Comparison of ENCODE assay signal across 8 cellular contexts in the genomic region with DNA sequence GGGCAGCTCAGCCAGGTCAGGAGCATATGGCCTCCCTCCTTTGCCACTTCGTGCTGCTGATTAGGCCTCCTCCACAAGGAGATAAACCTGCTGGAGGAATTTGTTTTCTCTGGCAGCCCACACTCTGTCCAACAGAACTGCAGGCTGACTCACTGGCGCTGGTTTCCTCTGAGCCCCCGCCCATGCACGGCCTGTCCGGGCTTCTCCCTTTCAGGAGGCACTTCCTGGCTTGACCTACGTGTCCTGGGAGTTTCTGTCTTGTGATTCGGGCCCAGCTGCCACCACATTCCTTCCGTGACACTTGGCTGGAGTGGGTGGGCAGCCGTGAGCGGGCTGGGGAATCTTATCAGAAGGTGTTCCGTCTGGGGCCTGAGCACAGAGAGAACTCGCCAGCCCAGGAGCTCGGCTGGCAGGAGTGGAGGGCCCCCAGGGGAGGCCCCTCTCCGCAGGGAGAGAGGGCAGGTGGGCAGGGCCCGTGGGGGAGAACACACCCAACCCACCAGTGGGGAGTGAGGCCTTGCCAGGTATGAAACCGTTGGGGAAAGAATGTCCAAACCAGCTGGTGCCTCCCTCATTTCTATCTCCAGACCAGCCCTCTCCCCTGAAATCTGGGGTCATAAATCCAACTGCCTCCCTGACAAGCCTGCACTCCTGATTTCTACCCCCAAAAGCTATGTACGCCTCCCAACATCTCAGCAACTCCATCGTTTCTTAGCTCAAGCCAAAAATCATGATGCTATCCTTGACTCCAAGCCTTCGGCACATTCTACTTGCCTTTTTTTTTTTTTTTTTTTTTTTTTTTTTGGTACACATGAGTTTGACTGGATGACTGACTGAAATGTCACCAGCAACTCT.
A peak's percentile ranks its signal among the peaks of the same experiment; 100 is the strongest.
DNase-seq lines count a peak whose midpoint lies in the region; ATAC-seq lines count a peak whose summit lies in the region.

No MANE protein-coding gene starts in this region.

- H2BK5ac ChIP-seq in trophoblast cell (ENCODE audit: low read depth, low read length, poor library complexity) = peak overlapping the region; percentile 45

- H4K8ac ChIP-seq in trophoblast cell (ENCODE audit: low read depth, low read length) = peak overlapping the region; percentile 38

- peaks cover 12% of the 10 kb centered on the region for H3K79me1 ChIP-seq in trophoblast cell (ENCODE audit: low read length)

- peak overlapping the region; percentile 74 for H2BK12ac ChIP-seq in trophoblast cell (ENCODE audit: low read length)

- peaks cover 2% of the 10 kb centered on the region for H3K9me3 ChIP-seq in trophoblast cell (ENCODE audit: insufficient read depth, low read depth, low read length)

- no peak overlapping the region for H3K18ac ChIP-seq in trophoblast cell (ENCODE audit: low read length)

- peak overlapping the region; percentile 25 for H3K4me2 ChIP-seq in trophoblast cell (ENCODE audit: low read length)

- no peak for ATAC-seq in GM18861 (IDR thresholded peaks at IDR 0.05; ENCODE audit: unreplicated experiment)

- H2AK5ac ChIP-seq in trophoblast cell (ENCODE audit: low read length) = no peak overlapping the region

- no peaks in the 10 kb centered on the region for H3K36me3 ChIP-seq in trophoblast cell (ENCODE audit: control insufficient read depth in 1 of 2, insufficient read depth in 2 of 2, low read length in 2 of 2)

- H3K23ac ChIP-seq in trophoblast cell (ENCODE audit: low read length) = no peak overlapping the region

- H3K9ac ChIP-seq in trophoblast cell (ENCODE audit: low read length) = no peak overlapping the region

- H3K27ac ChIP-seq in trophoblast cell (ENCODE audit: low read depth, low read length) = peak overlapping the region; percentile 57

- no peaks in the 10 kb centered on the region for H3K79me2 ChIP-seq in trophoblast cell (ENCODE audit: control insufficient read depth, insufficient read depth, low read length, poor library complexity)

- DNase-seq in COLO829 (ENCODE audit: low spot score) = peak; percentile 97
- peak; percentile 17 for DNase-seq in SK-N-DZ (ENCODE audit: low spot score)
- peak; percentile 18 for DNase-seq in foreskin melanocyte
- peak; percentile 93 to 95 for DNase-seq in trophoblast cell
- DNase-seq in activated CD4-positive, CD25-positive, alpha-beta regulatory T cell (lab: John Stamatoyannopoulos, UW) = no peak
- no peak for DNase-seq in NCI-H2196 treated with DMSO at 0.1 percent for 48 hours (lab: John Stamatoyannopoulos, UW; ENCODE audit: unreplicated experiment)
- no peak for DNase-seq in NCI-H69 (lab: John Stamatoyannopoulos, UW)

- no peak overlapping the region for H3K4me3 ChIP-seq in trophoblast cell (ENCODE audit: low read depth, low read length)

- H4K12ac ChIP-seq in trophoblast cell (ENCODE audit: low read depth, low read length) = peak overlapping the region; percentile 12

- WGBS in trophoblast cell (ENCODE audit: extremely low coverage, insufficient coverage, insufficient read length) = no CpG with 5 or more reads among the region's 19 CpGs

- no peak overlapping the region for H3K14ac ChIP-seq in trophoblast cell (ENCODE audit: low read length)

- H3K4me1 ChIP-seq in trophoblast cell (ENCODE audit: control insufficient read depth in 1 of 2, insufficient read depth in 2 of 2, low read length in 2 of 2) = peaks cover 28 to 31% of the 10 kb centered on the region in 2 experiments

- H2AFZ ChIP-seq in trophoblast cell (ENCODE audit: insufficient read depth, low read length, poor library complexity) = peak overlapping the region; percentile 50

- no peaks in the 10 kb centered on the region for H3K27me3 ChIP-seq in trophoblast cell (ENCODE audit: insufficient read depth, low read length)

- H4K91ac ChIP-seq in trophoblast cell (ENCODE audit: low read depth, low read length) = peak overlapping the region; percentile 88

- peak overlapping the region; percentile 49 for H3K4ac ChIP-seq in trophoblast cell (ENCODE audit: low read depth, low read length)

- H2BK120ac ChIP-seq in trophoblast cell (ENCODE audit: insufficient read depth, low read length, poor library complexity) = peak overlapping the region; percentile 55

Comparison
In these comparisons a context has a peak if more than half of its experiments do, and no peak if none do; other contexts are left out.
1. DNase-seq: peak in COLO829 (single experiment), SK-N-DZ (single experiment), foreskin melanocyte (single experiment) and trophoblast cell (2 of 2); none in activated CD4-positive, CD25-positive, alpha-beta regulatory T cell (0 of 4), NCI-H2196 treated with DMSO at 0.1 percent for 48 hours (single experiment) and NCI-H69 (single experiment).